ENCODE assay signal across 9 cellular contexts in the genomic region with DNA sequence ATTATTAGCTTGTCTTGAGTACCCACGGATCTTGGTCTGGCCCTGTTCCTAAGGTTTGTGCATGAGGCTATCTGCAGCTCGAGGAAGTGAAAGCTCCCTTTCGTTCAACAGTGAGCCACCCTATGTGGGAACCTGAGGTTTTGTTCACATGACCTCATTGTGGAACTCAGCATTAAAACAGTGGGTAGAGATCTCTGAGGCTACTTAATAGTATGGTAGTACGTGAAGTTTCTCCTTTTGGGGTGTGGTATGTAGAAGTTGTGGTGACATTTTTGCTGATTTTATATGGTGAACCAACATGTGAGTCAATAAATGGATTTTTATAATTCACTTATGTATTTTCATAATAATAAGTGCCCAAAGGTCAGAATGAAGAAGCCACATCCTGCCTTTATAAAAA.
DNase-seq lines count a peak whose midpoint lies in the region; ATAC-seq lines count a peak whose summit lies in the region.
"Had no signal": no experiment of that assay in that cellular context is flagged by ENCODE, and none has a peak within 500 bp of the region (broad histone marks: within the 10 kb centered on the region; RNA-seq: fewer than 3 reads in every experiment).

No MANE protein-coding gene starts in this region.

- DNase-seq in Kasumi-1 (lab: John Stamatoyannopoulos, UW) (peak; percentile 0 to 12), glomerular visceral epithelial cell (ENCODE audit: extremely low spot score) (peak; percentile 41), COLO829 (ENCODE audit: low spot score) (no peak), NCI-H1417 treated with DMSO at 0.1 percent for 48 hours (lab: John Stamatoyannopoulos, UW) (no peak)
- DNase-seq in activated CD8-positive, alpha-beta memory T cell treated with anti-CD3 and anti-CD28 coated beads for 24 hours, result no peak
- DNase-seq in central memory CD4-positive, alpha-beta T cell, result no peak
- DNase-seq: sigmoid colon had no signal

- ATAC-seq in GM18867 (IDR thresholded peaks at IDR 0.05; ENCODE audit: unreplicated experiment) (peak; percentile 75), HG02623 (IDR thresholded peaks at IDR 0.05; ENCODE audit: unreplicated experiment) (peak; percentile 83)

Comparison
In these comparisons a context has a peak if more than half of its experiments do, and no peak if none do; other contexts are left out.
1. DNase-seq: peak in Kasumi-1 (2 of 2) and glomerular visceral epithelial cell (single experiment); none in activated CD8-positive, alpha-beta memory T cell treated with anti-CD3 and anti-CD28 coated beads for 24 hours (single experiment), central memory CD4-positive, alpha-beta T cell (single experiment), COLO829 (single experiment) and NCI-H1417 treated with DMSO at 0.1 percent for 48 hours (single experiment).